Comparison of ENCODE assay signal across 12 cellular contexts in genomic region chr16:86951831-86952598, GRCh38.
DNase-seq lines count a peak whose midpoint lies in the region; ATAC-seq and TF ChIP-seq lines count a peak whose summit lies in the region.
"Had no signal": no experiment of that assay in that cellular context is flagged by ENCODE, and none has a peak within 500 bp of the region (broad histone marks: within the 10 kb centered on the region; RNA-seq: fewer than 3 reads in every experiment).

No MANE protein-coding gene starts in this region.

- intact Hi-C loops in HCT116 (cut with micrococcal nuclease): no loop called here

- H3K9ac ChIP-seq in HCT116 (ENCODE audit: low read length): no peak overlapping the region

- TF ChIP-seq RAD21 in HCT116 (IDR thresholded peaks at IDR 0.05; ENCODE audit: low read depth): no peak

- H3K36me3 ChIP-seq in HCT116 (ENCODE audit: control insufficient read depth in 1 of 2, insufficient read depth in 2 of 2, low read length in 2 of 2) (no peaks in the 10 kb centered on the region), Peyer's patch (no peaks in the 10 kb centered on the region)
- H3K36me3 ChIP-seq: cardiac muscle cell, right lobe of liver had no signal

- CTCF ChIA-PET in HCT116 (lab: Charles Lee): no interaction called here

- ATAC-seq in HCT116: peak; percentile 74
- ATAC-seq in SK-N-SH treated with all-trans-retinoic acid at 6 μM for 48 hours: peak; percentile 79
- ATAC-seq in GM18907 (IDR thresholded peaks at IDR 0.05; ENCODE audit: unreplicated experiment): no peak
- ATAC-seq: right lobe of liver had no signal

- H3K4me1 ChIP-seq in HCT116 (ENCODE audit: control insufficient read depth in 1 of 2, insufficient read depth in 2 of 2, low read length in 2 of 2) (peaks cover 13 to 22% of the 10 kb centered on the region in 2 experiments), Peyer's patch (no peaks in the 10 kb centered on the region)
- H3K4me1 ChIP-seq: right lobe of liver had no signal

- H3K27ac ChIP-seq in HCT116 (ENCODE audit: low read depth, low read length) (no peak overlapping the region; the same call in 1 of the 2 replicates), Peyer's patch (no peak overlapping the region)
- H3K27ac ChIP-seq: cardiac muscle cell, right lobe of liver had no signal

- no peak for TF ChIP-seq POLR2A in HCT116 (IDR thresholded peaks at IDR 0.05; ENCODE audit: borderline replicate concordance, extremely low read depth, insufficient read depth, insufficient read length)
- TF ChIP-seq POLR2A in Peyer's patch (IDR thresholded peaks at IDR 0.05): no peak

- peak overlapping the region; percentile 59 for H3K4me2 ChIP-seq in HCT116 (ENCODE audit: low read length)

- H3K4me3 ChIP-seq in HCT116 (replicated peaks in 1 of 2; ENCODE audit: low read depth in 1 of 2, low read length in 2 of 2): peak overlapping the region in 1 of 2 experiments; percentile 8; a peak in 2 of 4 replicates
- no peak overlapping the region for H3K4me3 ChIP-seq in foreskin fibroblast (ENCODE audit: low read depth in 1 of 2, low read length in 2 of 2)
- no peak overlapping the region for H3K4me3 ChIP-seq in Peyer's patch
- H3K4me3 ChIP-seq: cardiac muscle cell, right lobe of liver had no signal

- TF ChIP-seq CTCF in HCT116 (IDR thresholded peaks at IDR 0.05 in 2 of 3, conservative IDR thresholded peaks at IDR 0.05 in 1 of 3; ENCODE audit: borderline replicate concordance in 1 of 3, insufficient read depth in 1 of 3, low read depth in 2 of 3, low read length in 2 of 3) (no peak), foreskin fibroblast (IDR thresholded peaks at IDR 0.05; ENCODE audit: low read depth, low read length) (no peak), Peyer's patch (IDR thresholded peaks at IDR 0.05) (no peak)

- RAD21 ChIA-PET in HCT116 (lab: Charles Lee; ENCODE audit: low non-redundant PET in 1 of 2, low total read pairs in 2 of 2, uncharacterized antibody in 2 of 2, unreplicated experiment in 2 of 2): no interaction called here

- H3K9me2 ChIP-seq in HCT116 (ENCODE audit: insufficient read depth): no peaks in the 10 kb centered on the region

- POLR2A ChIA-PET in HCT116 (lab: Charles Lee): interaction anchor here (0.6 kb wide), 1 partner anchor 30 kb away, joined by 4 read pairs; no protein-coding TSS in a partner anchor

- peak overlapping the region; percentile 25 for H2AFZ ChIP-seq in HCT116 (ENCODE audit: low read depth, low read length, poor library complexity, severe bottlenecking)

- DNase-seq in HCT116 (ENCODE audit: low read depth, low spot score): peak; percentile 36
- DNase-seq in foreskin fibroblast: peak; percentile 99
- peak; percentile 93 for DNase-seq in stromal cell of bone marrow (ENCODE audit: low read depth)
- no peak for DNase-seq in Peyer's patch
- DNase-seq in medulla oblongata (ENCODE audit: extremely low spot score): no peak
- DNase-seq in central memory CD4-positive, alpha-beta T cell: no peak
- DNase-seq: activated CD4-positive, alpha-beta T cell treated with anti-CD3 and anti-CD28 coated beads, Interleukin-2, amount 50 U/mL, for 48 hours; right lobe of liver; stimulated activated naive CD4-positive, alpha-beta T cell had no signal

- H3K9me3 ChIP-seq in HCT116 (ENCODE audit: control insufficient read depth in 1 of 2, insufficient read depth in 1 of 2, low read depth in 1 of 2, low read length in 2 of 2) (peaks cover 0 to 8% of the 10 kb centered on the region in 2 experiments; a peak in 1 of 4 replicates), Peyer's patch (no peaks in the 10 kb centered on the region)
- H3K9me3 ChIP-seq: right lobe of liver had no signal

- BruUV-seq in HCT116 (replicated peaks; lab: Mats Ljungman, UMichigan): no TSS peak

- H3K79me2 ChIP-seq in HCT116 (ENCODE audit: insufficient read depth, low read length): no peaks in the 10 kb centered on the region

- H4K20me1 ChIP-seq in HCT116 (ENCODE audit: insufficient read depth): no peaks in the 10 kb centered on the region

- H3K27me3 ChIP-seq in HCT116 (ENCODE audit: insufficient read depth, low read length): no peaks in the 10 kb centered on the region
- no peaks in the 10 kb centered on the region for H3K27me3 ChIP-seq in Peyer's patch
- H3K27me3 ChIP-seq: cardiac muscle cell, right lobe of liver had no signal

TF ChIP-seq in HCT116, 20 proteins besides CTCF, POLR2A, EP300 and RAD21 (continues in another document):
- TF ChIP-seq EZH2 (IDR thresholded peaks at IDR 0.05) (no peak), POLR2AphosphoS5 (IDR thresholded peaks at IDR 0.05; ENCODE audit: low read depth, low read length) (no peak), ZFX (IDR thresholded peaks at IDR 0.05) (no peak), ELF1 (IDR thresholded peaks at IDR 0.05; ENCODE audit: borderline replicate concordance, low read depth) (no peak), TCF7L2 (IDR thresholded peaks at IDR 0.05; ENCODE audit: borderline replicate concordance, extremely low read depth, insufficient read depth, insufficient read length) (peak; percentile 55), JUND (IDR thresholded peaks at IDR 0.05) (peak; percentile 67), CBX3 (IDR thresholded peaks at IDR 0.05; ENCODE audit: low read depth) (no peak), SRF (IDR thresholded peaks at IDR 0.05; ENCODE audit: low read depth) (no peak), EGR1 (IDR thresholded peaks at IDR 0.05; ENCODE audit: low read depth) (0 out of 2 replicates have a peak, but pooled peaks have one; percentile 36), ATF3 (IDR thresholded peaks at IDR 0.05) (no peak), CEBPB (IDR thresholded peaks at IDR 0.05; ENCODE audit: low read depth) (peak; percentile 54), EZH2phosphoT487 (IDR thresholded peaks at IDR 0.05; ENCODE audit: borderline replicate concordance) (no peak), MAX (IDR thresholded peaks at IDR 0.05) (no peak), ZNF274 (IDR thresholded peaks at IDR 0.05; ENCODE audit: low read depth, low read length) (no peak), FOSL1 (IDR thresholded peaks at IDR 0.05; ENCODE audit: low read depth) (peak; percentile 70), SIN3A (IDR thresholded peaks at IDR 0.05; ENCODE audit: low read depth) (no peak)

TF ChIP-seq in SK-N-SH treated with all-trans-retinoic acid at 6 μM for 48 hours, 23 proteins besides CTCF, POLR2A, EP300 and RAD21:
- TF ChIP-seq ZFP30 (CRISPR knock-in tag; IDR thresholded peaks at IDR 0.05): no peak
- TF ChIP-seq CSRNP3 (CRISPR knock-in tag; IDR thresholded peaks at IDR 0.05): no peak
- no peak for TF ChIP-seq CSDC2 (CRISPR knock-in tag; IDR thresholded peaks at IDR 0.05)
- no peak for TF ChIP-seq RARB (CRISPR knock-in tag; IDR thresholded peaks at IDR 0.05)
- TF ChIP-seq OSR1 (CRISPR knock-in tag; IDR thresholded peaks at IDR 0.05): no peak
- TF ChIP-seq TSHZ2 (CRISPR knock-in tag; IDR thresholded peaks at IDR 0.05): no peak
- no peak for TF ChIP-seq PPARA (CRISPR knock-in tag; IDR thresholded peaks at IDR 0.05; ENCODE audit: borderline replicate concordance)
- TF ChIP-seq ZC3H10 (CRISPR knock-in tag; IDR thresholded peaks at IDR 0.05): no peak
- TF ChIP-seq SNAI2 (CRISPR knock-in tag; IDR thresholded peaks at IDR 0.05): no peak
- TF ChIP-seq BACH2 (CRISPR knock-in tag; IDR thresholded peaks at IDR 0.05; ENCODE audit: borderline replicate concordance): no peak
- no peak for TF ChIP-seq ESRRG (CRISPR knock-in tag; IDR thresholded peaks at IDR 0.05)
- TF ChIP-seq ISL1 (CRISPR knock-in tag; IDR thresholded peaks at IDR 0.05): no peak
- no peak for TF ChIP-seq ZFP3 (CRISPR knock-in tag; IDR thresholded peaks at IDR 0.05)
- TF ChIP-seq ARNTL (CRISPR knock-in tag; IDR thresholded peaks at IDR 0.05; ENCODE audit: borderline replicate concordance, low read depth): no peak

Comparison
In these comparisons a context has a peak if more than half of its experiments do, and no peak if none do; other contexts are left out.
1. DNase-seq: peak in HCT116 (single experiment), foreskin fibroblast (2 of 2) and stromal cell of bone marrow (single experiment); none in Peyer's patch (0 of 3), medulla oblongata (single experiment) and central memory CD4-positive, alpha-beta T cell (single experiment).